Comparison of ENCODE assay signal across 8 cellular contexts in genomic region chr2:71510196-71510807, GRCh38. TPM values are rescaled to one million over a fixed set of nuclear protein-coding genes. Genes with fewer than 3 reads are reported as not detected.
DNase-seq lines count a peak whose midpoint lies in the region; ATAC-seq and TF ChIP-seq lines count a peak whose summit lies in the region.

No MANE protein-coding gene starts in this region.

- peaks cover 0 to 5% (median 2%) of the 10 kb centered on the region in 5 donors for H3K27me3 Mint-ChIP-seq in naive thymus-derived CD4-positive, alpha-beta T cell

- no peaks in the 10 kb centered on the region for H3K27me3 ChIP-seq in naive thymus-derived CD4-positive, alpha-beta T cell (ENCODE audit: control insufficient read depth in 2 of 2, insufficient read depth in 2 of 2, low read length in 2 of 2)

- peaks cover 0 to 3% (median 0%) of the 10 kb centered on the region in 7 donors for H3K4me1 Mint-ChIP-seq in naive thymus-derived CD4-positive, alpha-beta T cell

- peaks cover 0 to 3% (median 0%) of the 10 kb centered on the region in 11 donors for H3K9me3 Mint-ChIP-seq in naive thymus-derived CD4-positive, alpha-beta T cell

- H3K36me3 Mint-ChIP-seq in naive thymus-derived CD4-positive, alpha-beta T cell, result no peaks in the 10 kb centered on the region

- H3K4me3 ChIP-seq in epithelial cell of proximal tubule (ENCODE audit: low read depth, low read length), result no peak overlapping the region
- H3K4me3 ChIP-seq in naive thymus-derived CD4-positive, alpha-beta T cell (ENCODE audit: low read length), result no peak overlapping the region

- peak; percentile 97 for TF ChIP-seq CTCF in epithelial cell of proximal tubule (conservative IDR thresholded peaks at IDR 0.05; ENCODE audit: low read depth, low read length)

- CTCF ChIA-PET in naive thymus-derived CD4-positive, alpha-beta T cell (lab: Charles Lee), result interaction anchor here (0.7 to 10.5 kb wide), 8 partner anchors 179 to 1432 kb away, joined by 3 to 144 read pairs (median 4); partner anchors contain the start of gene ZNF638

- intact Hi-C loops in naive thymus-derived CD4-positive, alpha-beta T cell (cut with micrococcal nuclease), result loop anchor here (1.0 to 2.0 kb wide), 4 partner anchors 50 to 487 kb away; no protein-coding TSS in a partner anchor

- ATAC-seq in HG02885 (IDR thresholded peaks at IDR 0.05; ENCODE audit: poor library complexity, unreplicated experiment), result peak; percentile 50
- peak; percentile 65 for ATAC-seq in naive thymus-derived CD4-positive, alpha-beta T cell

- no peaks in the 10 kb centered on the region for H3K36me3 ChIP-seq in naive thymus-derived CD4-positive, alpha-beta T cell (ENCODE audit: control insufficient read depth in 2 of 3, insufficient read depth in 3 of 3, low read length in 3 of 3)

- POLR2A ChIA-PET in naive thymus-derived CD4-positive, alpha-beta T cell (lab: Charles Lee), result interaction anchor here (1.1 kb wide), 1 partner anchor 210 kb away, joined by 4 read pairs; no protein-coding TSS in a partner anchor

- H3K9me3 ChIP-seq in naive thymus-derived CD4-positive, alpha-beta T cell (ENCODE audit: control insufficient read depth in 2 of 3, low read length in 3 of 3), result no peaks in the 10 kb centered on the region

- no peak overlapping the region for H3K4me3 Mint-ChIP-seq in naive thymus-derived CD4-positive, alpha-beta T cell

- DNase-seq in ELR (ENCODE audit: low read depth) (peak; percentile 74), NOMO-1 treated with dmso at 0.1 percent for 144 hours (lab: John Stamatoyannopoulos, UW; ENCODE audit: unreplicated experiment) (peak; percentile 11), epithelial cell of proximal tubule (ENCODE audit: low read depth) (no peak), NCI-H187 treated with DMSO at 0.1 percent for 48 hours (lab: John Stamatoyannopoulos, UW) (no peak)
- DNase-seq in activated CD8-positive, alpha-beta memory T cell treated with anti-CD3 and anti-CD28 coated beads, Interleukin-2, amount 50 U/mL, for 4 hours, result peak; percentile 71
- DNase-seq in naive thymus-derived CD4-positive, alpha-beta T cell, result peak; percentile 42 to 72 (median 66)
- peak; percentile 39 to 53 for DNase-seq in stimulated activated CD8-positive, alpha-beta memory T cell treated with anti-CD3 and anti-CD28 coated beads, Interleukin-7, amount 100 ng/mL, for 48 hours (ENCODE audit: extremely low read depth in 1 of 2, low read depth in 1 of 2)

- H3K27ac ChIP-seq in naive thymus-derived CD4-positive, alpha-beta T cell (ENCODE audit: low read depth, low read length), result no peak overlapping the region

- H3K27ac Mint-ChIP-seq in naive thymus-derived CD4-positive, alpha-beta T cell, result no peak overlapping the region

- no peaks in the 10 kb centered on the region for H3K4me1 ChIP-seq in naive thymus-derived CD4-positive, alpha-beta T cell (ENCODE audit: control insufficient read depth in 2 of 2, insufficient read depth in 2 of 2, low read length in 2 of 2)

RNA-seq across cellular contexts. Expression of gene DYSF, which starts 56.9 kb away (rescaled TPM):
- 6.3 and 8.2 TPM in 2 replicates for total RNA-seq in epithelial cell of proximal tubule
- 10 to 100 TPM in 1 of 5 experiments, 1 to 10 TPM in 1, under 1 TPM in 3; 0.14 to 28.2 (median 0.32) TPM for total RNA-seq in naive thymus-derived CD4-positive, alpha-beta T cell
- not detected for polyA plus RNA-seq in naive thymus-derived CD4-positive, alpha-beta T cell

Comparison
In these comparisons a context has a peak if more than half of its experiments do, and no peak if none do; other contexts are left out.
1. DNase-seq: peak in ELR (single experiment), NOMO-1 treated with dmso at 0.1 percent for 144 hours (single experiment), activated CD8-positive, alpha-beta memory T cell treated with anti-CD3 and anti-CD28 coated beads, Interleukin-2, amount 50 U/mL, for 4 hours (single experiment), naive thymus-derived CD4-positive, alpha-beta T cell (9 of 9) and stimulated activated CD8-positive, alpha-beta memory T cell treated with anti-CD3 and anti-CD28 coated beads, Interleukin-7, amount 100 ng/mL, for 48 hours (2 of 2); none in epithelial cell of proximal tubule (single experiment) and NCI-H187 treated with DMSO at 0.1 percent for 48 hours (single experiment).